1 cellular context compared by ENCODE assay signal in the genomic region with DNA sequence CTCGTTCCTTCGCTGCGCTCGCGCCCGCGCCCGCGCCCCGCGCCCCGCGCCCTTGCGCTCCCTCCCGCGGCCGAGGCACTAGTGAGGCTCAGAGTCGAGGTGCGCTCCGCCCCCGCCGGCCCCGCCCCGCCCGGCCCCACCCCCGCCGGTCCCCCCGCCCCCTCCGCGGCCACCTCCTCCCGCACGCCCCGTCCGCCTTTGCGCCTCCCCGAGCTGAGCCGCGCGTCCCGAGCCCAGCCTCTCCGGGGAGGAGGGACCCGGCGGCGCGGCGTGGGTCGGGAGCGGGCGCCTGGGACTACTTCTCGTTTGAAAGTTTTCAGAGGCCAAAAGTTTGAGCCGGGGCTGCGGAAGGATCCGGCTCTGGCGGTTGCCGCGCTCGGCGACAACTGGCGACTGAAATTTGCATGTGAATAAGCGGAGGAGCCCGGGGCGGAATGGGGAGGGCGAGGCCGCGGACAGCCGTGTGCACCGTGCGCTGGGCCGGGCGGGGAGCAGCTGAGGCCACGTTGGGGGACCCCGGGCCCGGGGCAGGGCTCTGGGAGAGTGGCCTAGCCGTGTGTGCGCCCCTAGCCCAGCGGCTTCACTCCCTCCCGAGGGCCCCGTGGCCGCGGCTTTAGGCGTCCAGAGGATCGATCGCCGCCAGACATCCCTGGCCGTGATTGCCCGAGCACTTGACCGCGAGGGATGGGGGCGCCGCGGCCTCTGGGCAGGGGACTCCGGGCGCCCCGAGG.
TF ChIP-seq lines count a peak whose summit lies in the region.

Gene NOTCH1, minus strand, starts transcription at position 83 of the 731 bp plus-strand sequence. CDS start 262 bp downstream, outside the sequence.

TF ChIP-seq in SK-N-SH, 30 proteins besides CTCF, POLR2A, EP300 and RAD21 (continued from another document):
- no peak for TF ChIP-seq JUND (IDR thresholded peaks at IDR 0.05)
- TF ChIP-seq, protein P1, sequence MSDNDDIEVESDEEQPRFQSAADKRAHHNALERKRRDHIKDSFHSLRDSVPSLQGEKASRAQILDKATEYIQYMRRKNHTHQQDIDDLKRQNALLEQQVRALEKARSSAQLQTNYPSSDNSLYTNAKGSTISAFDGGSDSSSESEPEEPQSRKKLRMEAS (IDR thresholded peaks at IDR 0.05; ENCODE audit: low read depth): peak; percentile 75; the same call in 1 of the 2 replicates
- peak; percentile 43; the same call in 1 of the 2 replicates for TF ChIP-seq TCF12 (IDR thresholded peaks at IDR 0.05)
- TF ChIP-seq, protein P2, sequence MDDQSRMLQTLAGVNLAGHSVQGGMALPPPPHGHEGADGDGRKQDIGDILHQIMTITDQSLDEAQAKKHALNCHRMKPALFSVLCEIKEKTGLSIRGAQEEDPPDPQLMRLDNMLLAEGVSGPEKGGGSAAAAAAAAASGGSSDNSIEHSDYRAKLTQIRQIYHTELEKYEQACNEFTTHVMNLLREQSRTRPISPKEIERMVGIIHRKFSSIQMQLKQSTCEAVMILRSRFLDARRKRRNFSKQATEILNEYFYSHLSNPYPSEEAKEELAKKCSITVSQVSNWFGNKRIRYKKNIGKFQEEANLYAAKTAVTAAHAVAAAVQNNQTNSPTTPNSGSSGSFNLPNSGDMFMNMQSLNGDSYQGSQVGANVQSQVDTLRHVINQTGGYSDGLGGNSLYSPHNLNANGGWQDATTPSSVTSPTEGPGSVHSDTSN (IDR thresholded peaks at IDR 0.05): peak; percentile 71
